1 cellular context compared by ENCODE assay signal in the genomic region with DNA sequence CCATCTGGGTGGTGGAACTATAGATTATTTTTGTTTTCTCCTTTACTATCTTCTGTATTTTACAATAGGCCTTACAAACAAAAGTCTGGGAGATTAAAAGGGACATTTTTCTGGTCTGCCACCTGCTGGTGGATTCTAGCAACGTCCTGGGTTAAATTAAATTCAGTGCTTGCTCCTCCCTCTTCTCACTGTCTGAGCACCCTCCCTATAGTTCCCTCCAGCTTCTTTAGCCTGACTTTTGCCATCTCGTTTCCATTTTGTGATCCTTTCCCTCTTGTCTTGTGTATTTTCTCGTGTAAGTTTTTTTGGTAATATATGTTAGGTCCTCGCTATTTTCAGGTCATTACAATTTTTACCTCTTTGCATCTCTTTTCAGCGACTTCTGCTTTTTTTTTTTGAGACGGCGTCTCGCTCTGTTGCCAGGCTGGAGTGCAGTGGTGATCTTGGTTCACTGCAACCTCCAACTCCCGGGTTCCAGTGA.
A peak's percentile ranks its signal among the peaks of the same experiment; 100 is the strongest.
TF ChIP-seq lines count a peak whose summit lies in the region.

No MANE protein-coding gene starts in this region.

TF ChIP-seq in K562, 482 proteins besides CTCF, POLR2A, EP300 and RAD21 (continued from another document):
- TF ChIP-seq, protein P1, sequence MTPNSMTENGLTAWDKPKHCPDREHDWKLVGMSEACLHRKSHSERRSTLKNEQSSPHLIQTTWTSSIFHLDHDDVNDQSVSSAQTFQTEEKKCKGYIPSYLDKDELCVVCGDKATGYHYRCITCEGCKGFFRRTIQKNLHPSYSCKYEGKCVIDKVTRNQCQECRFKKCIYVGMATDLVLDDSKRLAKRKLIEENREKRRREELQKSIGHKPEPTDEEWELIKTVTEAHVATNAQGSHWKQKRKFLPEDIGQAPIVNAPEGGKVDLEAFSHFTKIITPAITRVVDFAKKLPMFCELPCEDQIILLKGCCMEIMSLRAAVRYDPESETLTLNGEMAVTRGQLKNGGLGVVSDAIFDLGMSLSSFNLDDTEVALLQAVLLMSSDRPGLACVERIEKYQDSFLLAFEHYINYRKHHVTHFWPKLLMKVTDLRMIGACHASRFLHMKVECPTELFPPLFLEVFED (CRISPR knock-in tag; conservative IDR thresholded peaks at IDR 0.05): no peak
- TF ChIP-seq, protein P2, sequence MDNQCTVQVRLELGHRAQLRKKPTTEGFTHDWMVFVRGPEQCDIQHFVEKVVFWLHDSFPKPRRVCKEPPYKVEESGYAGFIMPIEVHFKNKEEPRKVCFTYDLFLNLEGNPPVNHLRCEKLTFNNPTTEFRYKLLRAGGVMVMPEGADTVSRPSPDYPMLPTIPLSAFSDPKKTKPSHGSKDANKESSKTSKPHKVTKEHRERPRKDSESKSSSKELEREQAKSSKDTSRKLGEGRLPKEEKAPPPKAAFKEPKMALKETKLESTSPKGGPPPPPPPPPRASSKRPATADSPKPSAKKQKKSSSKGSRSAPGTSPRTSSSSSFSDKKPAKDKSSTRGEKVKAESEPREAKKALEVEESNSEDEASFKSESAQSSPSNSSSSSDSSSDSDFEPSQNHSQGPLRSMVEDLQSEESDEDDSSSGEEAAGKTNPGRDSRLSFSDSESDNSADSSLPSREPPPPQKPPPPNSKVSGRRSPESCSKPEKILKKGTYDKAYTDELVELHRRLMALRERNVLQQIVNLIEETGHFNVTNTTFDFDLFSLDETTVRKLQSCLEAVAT (IDR thresholded peaks at IDR 0.05): peak in 1 of 2 experiments; percentile 62; a peak in 1 of 4 replicates
- TF ChIP-seq, protein P3, sequence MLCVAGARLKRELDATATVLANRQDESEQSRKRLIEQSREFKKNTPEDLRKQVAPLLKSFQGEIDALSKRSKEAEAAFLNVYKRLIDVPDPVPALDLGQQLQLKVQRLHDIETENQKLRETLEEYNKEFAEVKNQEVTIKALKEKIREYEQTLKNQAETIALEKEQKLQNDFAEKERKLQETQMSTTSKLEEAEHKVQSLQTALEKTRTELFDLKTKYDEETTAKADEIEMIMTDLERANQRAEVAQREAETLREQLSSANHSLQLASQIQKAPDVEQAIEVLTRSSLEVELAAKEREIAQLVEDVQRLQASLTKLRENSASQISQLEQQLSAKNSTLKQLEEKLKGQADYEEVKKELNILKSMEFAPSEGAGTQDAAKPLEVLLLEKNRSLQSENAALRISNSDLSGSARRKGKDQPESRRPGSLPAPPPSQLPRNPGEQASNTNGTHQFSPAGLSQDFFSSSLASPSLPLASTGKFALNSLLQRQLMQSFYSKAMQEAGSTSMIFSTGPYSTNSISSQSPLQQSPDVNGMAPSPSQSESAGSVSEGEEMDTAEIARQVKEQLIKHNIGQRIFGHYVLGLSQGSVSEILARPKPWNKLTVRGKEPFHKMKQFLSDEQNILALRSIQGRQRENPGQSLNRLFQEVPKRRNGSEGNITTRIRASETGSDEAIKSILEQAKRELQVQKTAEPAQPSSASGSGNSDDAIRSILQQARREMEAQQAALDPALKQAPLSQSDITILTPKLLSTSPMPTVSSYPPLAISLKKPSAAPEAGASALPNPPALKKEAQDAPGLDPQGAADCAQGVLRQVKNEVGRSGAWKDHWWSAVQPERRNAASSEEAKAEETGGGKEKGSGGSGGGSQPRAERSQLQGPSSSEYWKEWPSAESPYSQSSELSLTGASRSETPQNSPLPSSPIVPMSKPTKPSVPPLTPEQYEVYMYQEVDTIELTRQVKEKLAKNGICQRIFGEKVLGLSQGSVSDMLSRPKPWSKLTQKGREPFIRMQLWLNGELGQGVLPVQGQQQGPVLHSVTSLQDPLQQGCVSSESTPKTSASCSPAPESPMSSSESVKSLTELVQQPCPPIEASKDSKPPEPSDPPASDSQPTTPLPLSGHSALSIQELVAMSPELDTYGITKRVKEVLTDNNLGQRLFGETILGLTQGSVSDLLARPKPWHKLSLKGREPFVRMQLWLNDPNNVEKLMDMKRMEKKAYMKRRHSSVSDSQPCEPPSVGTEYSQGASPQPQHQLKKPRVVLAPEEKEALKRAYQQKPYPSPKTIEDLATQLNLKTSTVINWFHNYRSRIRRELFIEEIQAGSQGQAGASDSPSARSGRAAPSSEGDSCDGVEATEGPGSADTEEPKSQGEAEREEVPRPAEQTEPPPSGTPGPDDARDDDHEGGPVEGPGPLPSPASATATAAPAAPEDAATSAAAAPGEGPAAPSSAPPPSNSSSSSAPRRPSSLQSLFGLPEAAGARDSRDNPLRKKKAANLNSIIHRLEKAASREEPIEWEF (CRISPR knock-in tag; IDR thresholded peaks at IDR 0.05): no peak
- TF ChIP-seq ZNF57 (CRISPR knock-in tag; IDR thresholded peaks at IDR 0.05) (no peak), HLTF (IDR thresholded peaks at IDR 0.05) (0 out of 2 replicates have a peak, but pooled peaks have one; percentile 23), IFI16 (CRISPR knock-in tag; IDR thresholded peaks at IDR 0.05) (no peak), CHCHD3 (CRISPR knock-in tag; IDR thresholded peaks at IDR 0.05) (no peak), SMAD1 (IDR thresholded peaks at IDR 0.05; ENCODE audit: low read depth, low read length, partially characterized antibody) (no peak), MCM2 (IDR thresholded peaks at IDR 0.05; ENCODE audit: low read depth) (no peak)
- TF ChIP-seq, protein P4, sequence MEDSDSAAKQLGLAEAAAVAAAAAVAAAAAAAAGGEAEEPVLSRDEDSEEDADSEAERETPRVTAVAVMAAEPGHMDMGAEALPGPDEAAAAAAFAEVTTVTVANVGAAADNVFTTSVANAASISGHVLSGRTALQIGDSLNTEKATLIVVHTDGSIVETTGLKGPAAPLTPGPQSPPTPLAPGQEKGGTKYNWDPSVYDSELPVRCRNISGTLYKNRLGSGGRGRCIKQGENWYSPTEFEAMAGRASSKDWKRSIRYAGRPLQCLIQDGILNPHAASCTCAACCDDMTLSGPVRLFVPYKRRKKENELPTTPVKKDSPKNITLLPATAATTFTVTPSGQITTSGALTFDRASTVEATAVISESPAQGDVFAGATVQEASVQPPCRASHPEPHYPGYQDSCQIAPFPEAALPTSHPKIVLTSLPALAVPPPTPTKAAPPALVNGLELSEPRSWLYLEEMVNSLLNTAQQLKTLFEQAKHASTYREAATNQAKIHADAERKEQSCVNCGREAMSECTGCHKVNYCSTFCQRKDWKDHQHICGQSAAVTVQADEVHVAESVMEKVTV (CRISPR knock-in tag; IDR thresholded peaks at IDR 0.05): no peak
